Comparison of ENCODE assay signal across 8 cellular contexts in genomic region chr20:34559311-34560140, GRCh38. TPM values are rescaled to one million over a fixed set of nuclear protein-coding genes. Genes with fewer than 3 reads are reported as not detected.
DNase-seq lines count a peak whose midpoint lies in the region; ATAC-seq and TF ChIP-seq lines count a peak whose summit lies in the region.

No MANE protein-coding gene starts in this region.

- H3K27ac Mint-ChIP-seq in endodermal cell, result peak overlapping the region; percentile 80
- no peak overlapping the region for H3K27ac Mint-ChIP-seq in natural killer cell treated with Interleukin-12 subunit alpha and Interleukin-12 subunit beta and Interleukin-15 and Interleukin-18, amount 100 ng/mL, for 72 hours

- ATAC-seq in Panc1, result no peak
- no peak for ATAC-seq in natural killer cell treated with Interleukin-12 subunit alpha and Interleukin-12 subunit beta and Interleukin-15 and Interleukin-18, amount 100 ng/mL, for 72 hours
- no peak for ATAC-seq in HG03039 (IDR thresholded peaks at IDR 0.05; ENCODE audit: unreplicated experiment)
- no peak for ATAC-seq in GM18858 (IDR thresholded peaks at IDR 0.05; ENCODE audit: unreplicated experiment)
- ATAC-seq in HG03159 (IDR thresholded peaks at IDR 0.05; ENCODE audit: unreplicated experiment), result no peak

- WGBS in endodermal cell (ENCODE audit: insufficient coverage in 1 of 2, insufficient read length in 1 of 2), 2 experiments, result 68 to 93% methylated on average over 15 to 43 of the region's 43 CpGs

- peak overlapping the region; percentile 58 for H3K4me3 Mint-ChIP-seq in endodermal cell
- peak overlapping the region; percentile 52 for H3K4me3 Mint-ChIP-seq in natural killer cell treated with Interleukin-12 subunit alpha and Interleukin-12 subunit beta and Interleukin-15 and Interleukin-18, amount 100 ng/mL, for 72 hours

- intact Hi-C loops in Panc1 (cut with micrococcal nuclease; ENCODE audit: unreplicated experiment), result loop anchor here (10.0 kb wide), 1 partner anchor 145 kb away; the partner anchor contains the start of gene TP53INP2

- H3K4me1 Mint-ChIP-seq in endodermal cell, result peaks cover 5% of the 10 kb centered on the region
- H3K4me1 Mint-ChIP-seq in natural killer cell treated with Interleukin-12 subunit alpha and Interleukin-12 subunit beta and Interleukin-15 and Interleukin-18, amount 100 ng/mL, for 72 hours (ENCODE audit: low read depth in 2 of 2), result peaks cover 10 to 14% of the 10 kb centered on the region in 2 donors

- CTCF ChIA-PET in Panc1 (lab: Charles Lee), result interaction anchor here (0.7 kb wide), 1 partner anchor 19 kb away, joined by 3 read pairs; no protein-coding TSS in a partner anchor

- H3K36me3 ChIP-seq in Panc1 (ENCODE audit: control insufficient read depth, insufficient read depth, low read length) (no peaks in the 10 kb centered on the region), endodermal cell (ENCODE audit: control insufficient read depth, insufficient read depth, low read length) (no peaks in the 10 kb centered on the region)

- H3K27me3 ChIP-seq in Panc1 (ENCODE audit: control insufficient read depth, insufficient read depth, low read length) (no peaks in the 10 kb centered on the region), endodermal cell (ENCODE audit: control insufficient read depth, insufficient read depth, low read length, poor library complexity, severe bottlenecking) (no peaks in the 10 kb centered on the region)

- H3K4me3 ChIP-seq in Panc1 (ENCODE audit: low read depth in 2 of 2, low read length in 2 of 2), result peak overlapping the region; percentile 81 to 92
- H3K4me3 ChIP-seq in endodermal cell (ENCODE audit: low read length), result no peak overlapping the region

- H3K4me1 ChIP-seq in Panc1 (ENCODE audit: control insufficient read depth, insufficient read depth, low read length) (peaks cover 3% of the 10 kb centered on the region; the same call in 1 of the 2 replicates), endodermal cell (ENCODE audit: control insufficient read depth, insufficient read depth, low read length) (no peaks in the 10 kb centered on the region)

- H3K36me3 Mint-ChIP-seq in endodermal cell (ENCODE audit: low read depth), result no peaks in the 10 kb centered on the region
- no peaks in the 10 kb centered on the region for H3K36me3 Mint-ChIP-seq in natural killer cell treated with Interleukin-12 subunit alpha and Interleukin-12 subunit beta and Interleukin-15 and Interleukin-18, amount 100 ng/mL, for 72 hours

- in situ Hi-C loops in Panc1 (cut with HindIII; ENCODE audit: low pct_unique_long_range_greater_than_20kb, low sequenced_read_pairs), result no loop called here

- DNase-seq in Panc1 (ENCODE audit: low read depth, low spot score), result no peak
- DNase-seq in endodermal cell, result peak; percentile 67
- DNase-seq in natural killer cell treated with Interleukin-12 subunit alpha and Interleukin-12 subunit beta and Interleukin-15 and Interleukin-18, amount 100 ng/mL, for 72 hours (ENCODE audit: low spot score), result no peak
- no peak for DNase-seq in SK-N-DZ (ENCODE audit: low spot score)

- H3K9me3 Mint-ChIP-seq in endodermal cell, result no peaks in the 10 kb centered on the region
- H3K9me3 Mint-ChIP-seq in natural killer cell treated with Interleukin-12 subunit alpha and Interleukin-12 subunit beta and Interleukin-15 and Interleukin-18, amount 100 ng/mL, for 72 hours, result no peaks in the 10 kb centered on the region

- H3K27me3 Mint-ChIP-seq in endodermal cell (ENCODE audit: insufficient read depth), result peaks cover 11% of the 10 kb centered on the region
- no peaks in the 10 kb centered on the region for H3K27me3 Mint-ChIP-seq in natural killer cell treated with Interleukin-12 subunit alpha and Interleukin-12 subunit beta and Interleukin-15 and Interleukin-18, amount 100 ng/mL, for 72 hours

- H3K9me3 ChIP-seq in Panc1 (ENCODE audit: control insufficient read depth, insufficient read depth, low read depth, low read length), result no peaks in the 10 kb centered on the region
- no peaks in the 10 kb centered on the region for H3K9me3 ChIP-seq in endodermal cell (ENCODE audit: control insufficient read depth, low read length)

- TF ChIP-seq CTCF in 22Rv1 (IDR thresholded peaks at IDR 0.05) (no peak), Panc1 (IDR thresholded peaks at IDR 0.05) (no peak), endodermal cell (conservative IDR thresholded peaks at IDR 0.05) (peak; percentile 44)

- H3K27ac ChIP-seq in 22Rv1, result peak overlapping the region; percentile 68
- no peak overlapping the region for H3K27ac ChIP-seq in Panc1 (ENCODE audit: low read length)
- H3K27ac ChIP-seq in endodermal cell (ENCODE audit: low read depth, low read length), result no peak overlapping the region

- H3K9ac ChIP-seq in endodermal cell (ENCODE audit: extremely low read depth, low read length, poor library complexity, severe bottlenecking), result no peak overlapping the region

- TSS peak; percentile 91 for BruUV-seq in Panc1 (replicated peaks; lab: Mats Ljungman, UMichigan)

- POLR2A ChIA-PET in Panc1 (lab: Charles Lee), result no interaction called here

RNA-seq across cellular contexts. Expression of gene MAP1LC3A, which starts 1.0 kb away (rescaled TPM):
- 25.1 TPM for total RNA-seq in Panc1 (2021; ENCODE audit: unreplicated experiment)
- polyA plus RNA-seq in Panc1 (2012; ENCODE audit: insufficient read length), result 72.4 TPM
- total RNA-seq in endodermal cell, result 10 to 100 TPM; 19.0 to 41.6 TPM
- polyA plus RNA-seq in endodermal cell (2013, experiment 1 of 2), result 31.0 TPM
- polyA plus RNA-seq in endodermal cell (2013, experiment 2 of 2), result 29.1 TPM
- total RNA-seq in natural killer cell treated with Interleukin-12 subunit alpha and Interleukin-12 subunit beta and Interleukin-15 and Interleukin-18, amount 100 ng/mL, for 72 hours, result 1 to 10 TPM; 5.3 to 6.4 TPM
- polyA plus RNA-seq in SK-N-DZ (2014; cell fraction: cytosol; rRNA removed), result 4.6 and 8.0 TPM in 2 replicates
- polyA plus RNA-seq in SK-N-DZ (2014; cell fraction: nucleus; rRNA removed), result 5.8 and 7.6 TPM in 2 replicates

RNA-seq across cellular contexts. Expression of gene DYNLRB1, which starts 43.3 kb away (rescaled TPM):
- total RNA-seq in Panc1 (2021; ENCODE audit: unreplicated experiment) (155 TPM), endodermal cell (100 to 1,000 TPM; 194 to 213 TPM)
- 458 TPM for polyA plus RNA-seq in Panc1 (2012; ENCODE audit: insufficient read length)
- 214 TPM for polyA plus RNA-seq in endodermal cell (2013, experiment 1 of 2)
- 205 TPM for polyA plus RNA-seq in endodermal cell (2013, experiment 2 of 2)
- total RNA-seq in natural killer cell treated with Interleukin-12 subunit alpha and Interleukin-12 subunit beta and Interleukin-15 and Interleukin-18, amount 100 ng/mL, for 72 hours, result 100 to 1,000 TPM in 1 of 2 donors, 10 to 100 TPM in 1; 71.4 to 120 TPM
- polyA plus RNA-seq in SK-N-DZ (2014; cell fraction: cytosol; rRNA removed), result 229 and 266 TPM in 2 replicates
- polyA plus RNA-seq in SK-N-DZ (2014; cell fraction: nucleus; rRNA removed), result 134 and 157 TPM in 2 replicates
